9 cellular contexts compared by ENCODE assay signal in genomic region chr1:40592107-40592773, GRCh38.
DNase-seq lines count a peak whose midpoint lies in the region; ATAC-seq, FAIRE-seq and TF ChIP-seq lines count a peak whose summit lies in the region.
"Had no signal": no experiment of that assay in that cellular context is flagged by ENCODE, and none has a peak within 500 bp of the region (broad histone marks: within the 10 kb centered on the region; RNA-seq: fewer than 3 reads in every experiment).

No MANE protein-coding gene starts in this region.

- no peak overlapping the region for H3K27ac Mint-ChIP-seq in type B pancreatic cell
- H3K27ac Mint-ChIP-seq: activated B cell treated with CpG ODN at 0.5 μM for 24 hours had no signal

- TF ChIP-seq CTCF in GM06990 (IDR thresholded peaks at IDR 0.05; ENCODE audit: insufficient read depth, low read length, poor library complexity, severe bottlenecking), result peak; percentile 35
- TF ChIP-seq CTCF in VCaP (conservative IDR thresholded peaks at IDR 0.05), result peak; percentile 89
- peak; percentile 69 for TF ChIP-seq CTCF in type B pancreatic cell (conservative IDR thresholded peaks at IDR 0.05)

- no peaks in the 10 kb centered on the region for H3K27me3 ChIP-seq in GM06990 (replicated peaks; ENCODE audit: control insufficient read depth, insufficient read depth, low read length)

- H3K4me1 Mint-ChIP-seq in type B pancreatic cell (ENCODE audit: unreplicated experiment), result no peaks in the 10 kb centered on the region
- H3K4me1 Mint-ChIP-seq: activated B cell treated with CpG ODN at 0.5 μM for 24 hours had no signal

- no peaks in the 10 kb centered on the region for H3K36me3 Mint-ChIP-seq in type B pancreatic cell

- H3K9me3 Mint-ChIP-seq in type B pancreatic cell, result no peaks in the 10 kb centered on the region
- H3K9me3 Mint-ChIP-seq: activated B cell treated with CpG ODN at 0.5 μM for 24 hours had no signal

- ATAC-seq in GM19328 (IDR thresholded peaks at IDR 0.05; ENCODE audit: unreplicated experiment), result no peak

- H3K4me3 ChIP-seq in GM06990 (replicated peaks; ENCODE audit: low read depth, low read length), result no peak overlapping the region

- H3K27me3 Mint-ChIP-seq in type B pancreatic cell, result peaks cover 12% of the 10 kb centered on the region

- DNase-seq in GM06990 (ENCODE audit: extremely low read depth, insufficient read length), result no peak
- peak; percentile 68 for DNase-seq in MV-4-11 (lab: John Stamatoyannopoulos, UW)
- peak; percentile 31 for DNase-seq in hepatic stellate cell (ENCODE audit: low spot score)
- no peak for DNase-seq in type B pancreatic cell (ENCODE audit: extremely low spot score, unreplicated experiment)
- no peak for DNase-seq in RCC 7860 (ENCODE audit: low spot score)
- DNase-seq: activated B cell treated with CpG ODN at 0.5 μM for 24 hours had no signal

- peak overlapping the region; percentile 57 for H3K27ac ChIP-seq in VCaP
- H3K27ac ChIP-seq: neutrophil had no signal

- FAIRE-seq in RCC 7860 (lab: Jason Lieb, UNC), result no peak

- H3K36me3 ChIP-seq in GM06990 (ENCODE audit: control insufficient read depth, insufficient read depth, low read length), result no peaks in the 10 kb centered on the region
- H3K36me3 ChIP-seq: neutrophil had no signal

- H3K4me3 Mint-ChIP-seq in type B pancreatic cell, result no peak overlapping the region
- H3K4me3 Mint-ChIP-seq: activated B cell treated with CpG ODN at 0.5 μM for 24 hours had no signal

Comparison
In these comparisons a context has a peak if more than half of its experiments do, and no peak if none do; other contexts are left out.
1. DNase-seq: peak in MV-4-11 (single experiment) and hepatic stellate cell (single experiment); none in GM06990 (single experiment), type B pancreatic cell (single experiment) and RCC 7860 (single experiment).
2. CTCF ChIP-seq: peak in every context shown above with its lines; median percentile 89 in VCaP; 69 in type B pancreatic cell; 35 in GM06990.